In the genomic region with DNA sequence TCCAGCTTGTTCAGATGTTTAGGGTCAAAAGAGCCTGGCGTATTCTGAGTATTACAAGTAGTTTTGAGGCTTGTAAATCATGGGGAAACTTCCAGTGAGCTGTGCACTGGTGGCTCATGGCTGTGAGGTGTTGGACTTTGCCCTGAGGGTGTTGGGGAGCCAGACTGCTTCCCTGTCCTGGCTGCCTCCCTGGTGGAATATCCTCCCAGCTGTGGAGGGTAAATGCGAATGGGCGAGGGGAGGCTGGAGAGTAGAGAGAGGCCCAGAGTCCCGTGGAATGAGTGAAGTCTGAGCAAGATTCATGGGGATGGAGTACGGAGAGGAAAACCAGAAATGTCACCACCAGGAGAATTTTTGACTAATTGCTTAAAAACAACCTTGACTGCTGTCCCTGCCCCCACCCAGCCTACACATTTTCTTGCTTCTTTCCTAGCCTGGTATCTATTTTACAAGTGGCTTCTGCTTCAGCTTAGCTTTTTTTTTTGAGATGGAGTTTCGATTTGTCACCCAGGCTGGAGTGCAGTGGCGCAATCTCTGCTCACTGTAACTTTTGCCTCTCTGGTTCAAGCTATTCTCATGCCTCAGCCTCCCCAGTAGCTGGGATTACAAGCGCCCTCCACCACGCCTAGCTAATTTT, we compare ENCODE assay signal across 7 cellular contexts. TPM values are rescaled to one million over a fixed set of nuclear protein-coding genes. Genes with fewer than 3 reads are reported as not detected.
A peak's percentile ranks its signal among the peaks of the same experiment; 100 is the strongest.
DNase-seq lines count a peak whose midpoint lies in the region; ATAC-seq and TF ChIP-seq lines count a peak whose summit lies in the region.

No MANE protein-coding gene starts in this region.

- peaks cover 78% of the 10 kb centered on the region for H3K79me2 ChIP-seq in Karpas-422 (ENCODE audit: low read length)

- H2AFZ ChIP-seq in Karpas-422 (ENCODE audit: low read length) = no peak overlapping the region

- H3K9me3 ChIP-seq in Karpas-422 (ENCODE audit: low read length) (no peaks in the 10 kb centered on the region), stomach (no peaks in the 10 kb centered on the region)

- TF ChIP-seq EP300 in stomach (IDR thresholded peaks at IDR 0.05) = no peak

- intact Hi-C loops in stomach (cut with DNase I; ENCODE audit: low total_unique reads) = no loop called here

- DNase-seq in Karpas-422 (no peak), activated T-cell treated with anti-CD3 and anti-CD28 coated beads for 48 hours (ENCODE audit: low read depth) (peak; percentile 63), left lobe of liver (ENCODE audit: low spot score) (peak; percentile 73), stomach (peak; percentile 60), medulla oblongata (ENCODE audit: extremely low spot score) (no peak), kidney glomerular epithelial cell (lab: John Stamatoyannopoulos, UW) (no peak)
- no peak for DNase-seq in effector CD8-positive, alpha-beta T cell (lab: John Stamatoyannopoulos, UW)

- peak overlapping the region; percentile 16; the same call in 1 of the 2 replicates for H3K4me3 ChIP-seq in Karpas-422 (ENCODE audit: low read length)
- H3K4me3 ChIP-seq in stomach = peak overlapping the region in 3 of 4 donors; percentile 9 to 38 (median 22)

- no peaks in the 10 kb centered on the region for H3K27me3 ChIP-seq in Karpas-422 (ENCODE audit: low read length)
- H3K27me3 ChIP-seq in stomach = no peaks in the 10 kb centered on the region

- H4K20me1 ChIP-seq in Karpas-422 (ENCODE audit: insufficient read depth, low read depth, low read length) = peaks cover 39% of the 10 kb centered on the region

- H3K4me1 ChIP-seq in Karpas-422 (ENCODE audit: low read length) (peaks cover 37% of the 10 kb centered on the region), stomach (peaks cover 30 to 61% (median 58%) of the 10 kb centered on the region in 4 donors)

- 52 to 58% (median 53%) methylated on average over 9 of the region's 9 CpGs for WGBS in stomach, 5 donors

- no peak for TF ChIP-seq POLR2A in stomach (IDR thresholded peaks at IDR 0.05)

- H3K9me2 ChIP-seq in Karpas-422 (replicated peaks; ENCODE audit: insufficient read depth, low read length) = no peaks in the 10 kb centered on the region

- H3K4me2 ChIP-seq in Karpas-422 (ENCODE audit: low read depth, low read length, poor library complexity, severe bottlenecking) = peak overlapping the region; percentile 38

- H3K9ac ChIP-seq in Karpas-422 (ENCODE audit: low read length) = peak overlapping the region; percentile 39; the same call in 1 of the 2 replicates

- H3K36me3 ChIP-seq in Karpas-422 (ENCODE audit: insufficient read depth, low read length) (peaks cover 38% of the 10 kb centered on the region), stomach (peaks cover 29 to 48% (median 45%) of the 10 kb centered on the region in 4 donors)

- TF ChIP-seq CTCF in stomach (IDR thresholded peaks at IDR 0.05) = no peak

- H3K27ac ChIP-seq in Karpas-422 (ENCODE audit: low read length) (peak overlapping the region; percentile 28; the same call in 1 of the 2 replicates), stomach (peak overlapping the region; percentile 48 to 86 (median 72))

- peak; percentile 45 for ATAC-seq in left lobe of liver

RNA-seq across cellular contexts. Expression of a gene that starts 3.7 kb away (rescaled TPM):
- total RNA-seq in Karpas-422 (2014; rRNA removed; shearing (Covaris generic); ENCODE audit: low replicate concordance) = 136 and 173 TPM in 2 replicates
- 23.6 TPM for total RNA-seq in left lobe of liver
- total RNA-seq in stomach = 100 to 1,000 TPM in 2 of 5 donors, 10 to 100 TPM in 2, 1 to 10 TPM in 1; 4.9 to 258 (median 46.0) TPM
- 10 to 100 TPM; 33.1 to 74.6 (median 71.6) TPM for polyA plus RNA-seq in stomach

RNA-seq across cellular contexts. Expression of a gene that starts 4.5 kb away (rescaled TPM):
- 3.1 and 5.8 TPM in 2 replicates for total RNA-seq in Karpas-422 (2014; rRNA removed; shearing (Covaris generic); ENCODE audit: low replicate concordance)
- total RNA-seq in left lobe of liver (8.9 TPM), stomach (10 to 100 TPM in 2 of 5 donors, 1 to 10 TPM in 2, under 1 TPM in 1; 0.73 to 24.6 (median 8.2) TPM)
- 1 to 10 TPM; 5.5 to 9.7 (median 8.2) TPM for polyA plus RNA-seq in stomach

RNA-seq across cellular contexts. Expression of a gene that starts 20.6 kb away (rescaled TPM):
- 0.40 TPM in 1 of 2 replicates, not detected in the other for total RNA-seq in Karpas-422 (2014; rRNA removed; shearing (Covaris generic); ENCODE audit: low replicate concordance)
- 0.43 TPM for total RNA-seq in left lobe of liver
- total RNA-seq in stomach = 1 to 10 TPM in 2 of 5 donors, not detected in 3; 2.9 to 8.1 TPM
- 10 to 100 TPM in 1 of 3 donors, 1 to 10 TPM in 1, not detected in 1; 2.8 to 10.1 TPM for polyA plus RNA-seq in stomach

RNA-seq across cellular contexts. Expression of a gene that starts 23.3 kb away (rescaled TPM):
- 12.5 and 32.9 TPM in 2 replicates for total RNA-seq in Karpas-422 (2014; rRNA removed; shearing (Covaris generic); ENCODE audit: low replicate concordance)
- total RNA-seq in left lobe of liver (9.0 TPM), stomach (10 to 100 TPM in 4 of 5 donors, not detected in 1; 10.3 to 47.8 (median 28.9) TPM)
- polyA plus RNA-seq in stomach = 10 to 100 TPM; 31.6 to 53.7 (median 39.2) TPM

RNA-seq across cellular contexts. Expression of a gene that starts 37.8 kb away (rescaled TPM):
- 5.9 and 9.2 TPM in 2 replicates for total RNA-seq in Karpas-422 (2014; rRNA removed; shearing (Covaris generic); ENCODE audit: low replicate concordance)
- total RNA-seq in left lobe of liver (7.0 TPM), stomach (10 to 100 TPM; 17.8 to 84.0 (median 31.4) TPM)
- 10 to 100 TPM; 19.7 to 32.2 (median 20.5) TPM for polyA plus RNA-seq in stomach

Comparison
In these comparisons a context has a peak if more than half of its experiments do, and no peak if none do; other contexts are left out.
1. DNase-seq: peak in activated T-cell treated with anti-CD3 and anti-CD28 coated beads for 48 hours (single experiment), left lobe of liver (single experiment) and stomach (single experiment); none in Karpas-422 (single experiment), medulla oblongata (single experiment), effector CD8-positive, alpha-beta T cell (single experiment) and kidney glomerular epithelial cell (single experiment).